9 cellular contexts compared by ENCODE assay signal in genomic region chr14:103057028-103057371, GRCh38. TPM values are rescaled to one million over a fixed set of nuclear protein-coding genes. Genes with fewer than 3 reads are reported as not detected.
DNase-seq lines count a peak whose midpoint lies in the region; ATAC-seq and TF ChIP-seq lines count a peak whose summit lies in the region.
"Had no signal": no experiment of that assay in that cellular context is flagged by ENCODE, and none has a peak within 500 bp of the region (broad histone marks: within the 10 kb centered on the region; RNA-seq: fewer than 3 reads in every experiment).

No MANE protein-coding gene starts in this region.

- no peaks in the 10 kb centered on the region for H3K9me3 ChIP-seq in mucosa of rectum (ENCODE audit: control insufficient read depth in 2 of 2, low read length in 2 of 2)

- H3K4me3 ChIP-seq in HL-60 (replicated peaks; ENCODE audit: insufficient read depth, low read length), result 0 out of 2 replicates have a peak overlapping the region, but pooled peaks have one; percentile 10
- peak overlapping the region; percentile 83 to 90 for H3K4me3 ChIP-seq in mucosa of rectum (ENCODE audit: low read length in 2 of 2)

- TF ChIP-seq CTCF in HL-60 (IDR thresholded peaks at IDR 0.05; ENCODE audit: insufficient read depth, low read length), result no peak

- no peaks in the 10 kb centered on the region for H3K36me3 ChIP-seq in mucosa of rectum (ENCODE audit: control insufficient read depth in 2 of 2, insufficient read depth in 2 of 2, low read length in 2 of 2)

- H3K4me1 ChIP-seq in mucosa of rectum (ENCODE audit: control insufficient read depth in 2 of 2, insufficient read depth in 2 of 2, low read length in 2 of 2), result peaks cover 11 to 12% of the 10 kb centered on the region in 2 donors

- ATAC-seq in GM18498 (IDR thresholded peaks at IDR 0.05; ENCODE audit: unreplicated experiment), result peak; percentile 25
- no peak for ATAC-seq in GM21717 (IDR thresholded peaks at IDR 0.05; ENCODE audit: unreplicated experiment)

- peak overlapping the region; percentile 79 to 88 for H3K9ac ChIP-seq in mucosa of rectum (ENCODE audit: low read depth in 1 of 2, low read length in 2 of 2)

- H3K27me3 ChIP-seq in HL-60 (ENCODE audit: insufficient read depth, poor library complexity, severe bottlenecking) (peaks cover 36% of the 10 kb centered on the region), mucosa of rectum (ENCODE audit: control insufficient read depth in 2 of 2, insufficient read depth in 2 of 2, low read length in 2 of 2) (no peaks in the 10 kb centered on the region)

- H3K27ac ChIP-seq in HL-60 (replicated peaks) (no peak overlapping the region), mucosa of rectum (ENCODE audit: low read depth in 2 of 2, low read length in 2 of 2) (peak overlapping the region; percentile 86 to 94)

- DNase-seq in HL-60 (ENCODE audit: low read depth in 1 of 2, low spot score in 1 of 2), result no peak
- DNase-seq in dermis blood vessel endothelial cell, result peak; percentile 48
- no peak for DNase-seq in superior temporal gyrus (ENCODE audit: extremely low spot score)
- no peak for DNase-seq in central memory CD4-positive, alpha-beta T cell
- DNase-seq in NCI-H1436 treated with DMSO at 0.1 percent for 48 hours (lab: John Stamatoyannopoulos, UW), result no peak

RNA-seq across cellular contexts. Expression of gene CDC42BPB, which starts 0.3 kb away (rescaled TPM):
- 118 and 175 TPM in 2 replicates for total RNA-seq in dermis blood vessel endothelial cell

RNA-seq across cellular contexts. Expression of gene LBHD2, which starts 27.0 kb away (rescaled TPM):
- total RNA-seq in dermis blood vessel endothelial cell, result not detected in 2 replicates
- total RNA-seq: NCI-H460 had no signal

RNA-seq across cellular contexts. Expression of gene EXOC3L4, which starts 37.5 kb away (rescaled TPM):
- not detected in 2 replicates for total RNA-seq in dermis blood vessel endothelial cell
